Comparison of ENCODE assay signal across 2 cellular contexts in genomic region chr6:15621203-15622044, GRCh38.
TF ChIP-seq lines count a peak whose summit lies in the region.

No MANE protein-coding gene starts in this region.

TF ChIP-seq in HEK293, 187 proteins besides CTCF, POLR2A, EP300 and RAD21 (continued from another document):
- TF ChIP-seq HIC1 (tag by site-specific recombination; IDR thresholded peaks at IDR 0.05) (no peak), ZBTB48 (tag by site-specific recombination; IDR thresholded peaks at IDR 0.05) (peak; percentile 50; the same call in 1 of the 2 replicates), EGR2 (tag by site-specific recombination; IDR thresholded peaks at IDR 0.05; ENCODE audit: low read depth) (0 out of 2 replicates have a peak, but pooled peaks have one; percentile 10), ZNF311 (tag by site-specific recombination; IDR thresholded peaks at IDR 0.05; ENCODE audit: borderline replicate concordance) (no peak), ZNF48 (tag by site-specific recombination; IDR thresholded peaks at IDR 0.05) (no peak)

TF ChIP-seq in K562, 482 proteins besides CTCF, POLR2A, EP300 and RAD21 (continued from another document and continues in another):
- TF ChIP-seq AFF4 (CRISPR knock-in tag; IDR thresholded peaks at IDR 0.05) = no peak; the same call in 1 of the 2 replicates
- TF ChIP-seq TBP (optimal IDR thresholded peaks at IDR 0.05; ENCODE audit: low read depth, low read length) = peak; percentile 67
- no peak for TF ChIP-seq NCOA4 (IDR thresholded peaks at IDR 0.05; ENCODE audit: partially characterized antibody)
- TF ChIP-seq SNAPC5 (CRISPR knock-in tag; IDR thresholded peaks at IDR 0.05) = no peak
- TF ChIP-seq ZNF639 (CRISPR knock-in tag; conservative IDR thresholded peaks at IDR 0.05 in 1 of 2, IDR thresholded peaks at IDR 0.05 in 1 of 2) = peak in 1 of 2 experiments; percentile 82; a peak in 2 of 4 replicates
- TF ChIP-seq ZNF76 (CRISPR knock-in tag; IDR thresholded peaks at IDR 0.05; ENCODE audit: borderline replicate concordance) = no peak
- peak; percentile 49 for TF ChIP-seq SMAD4 (CRISPR knock-in tag; conservative IDR thresholded peaks at IDR 0.05)
- TF ChIP-seq BRD4 (IDR thresholded peaks at IDR 0.05) = peak; percentile 75; the same call in 1 of the 2 replicates
- no peak for TF ChIP-seq THRA (IDR thresholded peaks at IDR 0.05)
- TF ChIP-seq SMARCC2 (IDR thresholded peaks at IDR 0.05; ENCODE audit: low read depth) = peak; percentile 37; the same call in 1 of the 2 replicates
- TF ChIP-seq YY1 (IDR thresholded peaks at IDR 0.05; ENCODE audit: borderline replicate concordance in 1 of 3, control insufficient read depth in 1 of 3, extremely low read depth in 1 of 3, insufficient read depth in 3 of 3, insufficient read length in 1 of 3, insufficient replicate concordance in 2 of 3, low read depth in 1 of 3, low read length in 2 of 3) = peak in 1 of 3 experiments; percentile 73
- no peak for TF ChIP-seq ZBTB8A (IDR thresholded peaks at IDR 0.05; ENCODE audit: partially characterized antibody)
- TF ChIP-seq CBX3 (IDR thresholded peaks at IDR 0.05; ENCODE audit: borderline replicate concordance in 1 of 2, low read length in 2 of 2) = peak in 1 of 2 experiments; percentile 93; a peak in 2 of 3 replicates
- no peak for TF ChIP-seq REST (CRISPR knock-in tag; IDR thresholded peaks at IDR 0.05; ENCODE audit: low read depth)
- peak; percentile 45; the same call in 1 of the 2 replicates for TF ChIP-seq ETV5 (CRISPR knock-in tag; IDR thresholded peaks at IDR 0.05; ENCODE audit: low read depth)
- peak; percentile 66 for TF ChIP-seq POLR2H (tag; IDR thresholded peaks at IDR 0.05; ENCODE audit: low read depth)
- 0 out of 2 replicates have a peak, but pooled peaks have one; percentile 40 for TF ChIP-seq FOXP4 (CRISPR knock-in tag; IDR thresholded peaks at IDR 0.05; ENCODE audit: borderline replicate concordance)
- TF ChIP-seq BRCA1 (IDR thresholded peaks at IDR 0.05) = no peak
- TF ChIP-seq BRCA1 (CRISPR knock-in tag; IDR thresholded peaks at IDR 0.05) = no peak
- TF ChIP-seq ZNF766 (CRISPR knock-in tag; conservative IDR thresholded peaks at IDR 0.05) = 0 out of 2 replicates have a peak, but pooled peaks have one; percentile 38
- no peak for TF ChIP-seq ARID3B (CRISPR knock-in tag; IDR thresholded peaks at IDR 0.05; ENCODE audit: borderline replicate concordance)
- no peak for TF ChIP-seq HNRNPK (IDR thresholded peaks at IDR 0.05; ENCODE audit: low read depth, low read length, poor library complexity, severe bottlenecking)
- TF ChIP-seq GTF2E2 (tag; IDR thresholded peaks at IDR 0.05) = peak; percentile 90; the same call in 1 of the 2 replicates
- TF ChIP-seq ZKSCAN8 (CRISPR knock-in tag; IDR thresholded peaks at IDR 0.05) = no peak; the same call in 1 of the 2 replicates
- TF ChIP-seq ZFX (CRISPR knock-in tag; IDR thresholded peaks at IDR 0.05) = peak; percentile 50; the same call in 1 of the 2 replicates
- TF ChIP-seq MEF2A (IDR thresholded peaks at IDR 0.05; ENCODE audit: control insufficient read depth, low read depth, low read length) = 0 out of 2 replicates have a peak, but pooled peaks have one; percentile 3
- TF ChIP-seq EHMT2 (IDR thresholded peaks at IDR 0.05) = peak; percentile 50; the same call in 1 of the 2 replicates
- TF ChIP-seq OTX1 (CRISPR knock-in tag; IDR thresholded peaks at IDR 0.05) = peak; percentile 72
- no peak for TF ChIP-seq ZNF699 (CRISPR knock-in tag; IDR thresholded peaks at IDR 0.05; ENCODE audit: insufficient replicate concordance)
- peak; percentile 33 to 86; a peak in 3 of 4 replicates for TF ChIP-seq TRIM24 (IDR thresholded peaks at IDR 0.05)
- TF ChIP-seq KAT8 (IDR thresholded peaks at IDR 0.05; ENCODE audit: low read depth) = no peak
- no peak for TF ChIP-seq BMI1 (IDR thresholded peaks at IDR 0.05; ENCODE audit: low read length)
- no peak for TF ChIP-seq PYGO2 (tag; IDR thresholded peaks at IDR 0.05)
